In genomic region chr4:121392426-121393086, GRCh38 we compare ENCODE assay signal across 1 cellular context.
TF ChIP-seq lines count a peak whose summit lies in the region.

No MANE protein-coding gene starts in this region.

TF ChIP-seq in GM12878, 131 proteins besides CTCF, POLR2A, EP300 and RAD21 (continued from another document):
- TF ChIP-seq ATF2 (IDR thresholded peaks at IDR 0.05; ENCODE audit: low read length) (no peak), RELA (IDR thresholded peaks at IDR 0.05; ENCODE audit: borderline replicate concordance, partially characterized antibody) (no peak)
